ENCODE assay signal across 1 cellular context in genomic region chr1:207883660-207884245, GRCh38.
TF ChIP-seq lines count a peak whose summit lies in the region.

No MANE protein-coding gene starts in this region.

TF ChIP-seq in GM12878, 131 proteins besides CTCF, POLR2A, EP300 and RAD21 (continued from another document):
- no peak for TF ChIP-seq TBL1XR1 (IDR thresholded peaks at IDR 0.05; ENCODE audit: low read depth, low read length)
- TF ChIP-seq IKZF2 (IDR thresholded peaks at IDR 0.05) = no peak
- no peak for TF ChIP-seq NR2C2 (IDR thresholded peaks at IDR 0.05; ENCODE audit: borderline replicate concordance, control insufficient read depth, insufficient read length, low read depth)
